Comparison of ENCODE assay signal across 1 cellular context in genomic region chr3:171980578-171981270, GRCh38.
TF ChIP-seq lines count a peak whose summit lies in the region.

No MANE protein-coding gene starts in this region.

TF ChIP-seq in K562, 482 proteins besides CTCF, POLR2A, EP300 and RAD21 (continued from another document):
- 0 out of 2 replicates have a peak, but pooled peaks have one; percentile 33 for TF ChIP-seq HMBOX1 (IDR thresholded peaks at IDR 0.05)
- peak; percentile 49; the same call in 1 of the 2 replicates for TF ChIP-seq ATF3 (IDR thresholded peaks at IDR 0.05)
- no peak for TF ChIP-seq ATF3 (CRISPR knock-in tag; conservative IDR thresholded peaks at IDR 0.05)
- TF ChIP-seq HMGXB4 (CRISPR knock-in tag; IDR thresholded peaks at IDR 0.05) = no peak
- TF ChIP-seq ZNF407 (IDR thresholded peaks at IDR 0.05; ENCODE audit: low read depth) = no peak
- no peak for TF ChIP-seq E2F3 (CRISPR knock-in tag; IDR thresholded peaks at IDR 0.05)
- peak in 1 of 2 experiments; percentile 27; a peak in 1 of 4 replicates for TF ChIP-seq TBL1XR1 (IDR thresholded peaks at IDR 0.05; ENCODE audit: low read length in 2 of 2)
- TF ChIP-seq ID3 (CRISPR knock-in tag; IDR thresholded peaks at IDR 0.05) = no peak
- TF ChIP-seq ID3 (tag; IDR thresholded peaks at IDR 0.05) = no peak
- peak; percentile 59; the same call in 1 of the 2 replicates for TF ChIP-seq DPF2 (IDR thresholded peaks at IDR 0.05)
- TF ChIP-seq NFATC3 (IDR thresholded peaks at IDR 0.05) = no peak
- TF ChIP-seq RNF2 (IDR thresholded peaks at IDR 0.05) = peak; percentile 81; the same call in 1 of the 2 replicates
- no peak for TF ChIP-seq ZNF511 (CRISPR knock-in tag; IDR thresholded peaks at IDR 0.05)
- TF ChIP-seq FOXP1 (CRISPR knock-in tag; IDR thresholded peaks at IDR 0.05) = no peak
- peak; percentile 83 for TF ChIP-seq ZNF395 (CRISPR knock-in tag; IDR thresholded peaks at IDR 0.05)
- TF ChIP-seq ZFP36 (IDR thresholded peaks at IDR 0.05; ENCODE audit: low read depth, low read length, partially characterized antibody) = no peak
- peak; percentile 45 to 49; a peak in 1 of 4 replicates for TF ChIP-seq MAZ (CRISPR knock-in tag; conservative IDR thresholded peaks at IDR 0.05 in 1 of 2, IDR thresholded peaks at IDR 0.05 in 1 of 2)
